ENCODE assay signal across 22 cellular contexts in genomic region chr19:8630796-8631424, GRCh38. TPM values are rescaled to one million over a fixed set of nuclear protein-coding genes. Genes with fewer than 3 reads are reported as not detected.
DNase-seq lines count a peak whose midpoint lies in the region; ATAC-seq and TF ChIP-seq lines count a peak whose summit lies in the region.
"Had no signal": no experiment of that assay in that cellular context is flagged by ENCODE, and none has a peak within 500 bp of the region (broad histone marks: within the 10 kb centered on the region; RNA-seq: fewer than 3 reads in every experiment).

No MANE protein-coding gene starts in this region.

- H3K4me3 ChIP-seq in dorsolateral prefrontal cortex (no peak overlapping the region), mesodermal cell (ENCODE audit: extremely low read depth, insufficient read depth, low read length, poor library complexity, severe bottlenecking) (no peak overlapping the region), transverse colon (no peak overlapping the region), HAP-1 (no peak overlapping the region)
- H3K4me3 ChIP-seq: heart left ventricle, lung, smooth muscle cell had no signal

- in situ Hi-C loops in transverse colon (cut with MboI; ENCODE audit: low pct_ligation_motif_present in 1 of 4, low pct_unique_long_range_greater_than_20kb in 1 of 4, low sequenced_read_pairs in 3 of 4), result no loop called here
- in situ Hi-C loops in HAP-1 (cut with MboI; ENCODE audit: low sequenced_read_pairs), result no loop called here

- WGBS in mesodermal cell (ENCODE audit: insufficient coverage in 2 of 2), 2 experiments, result 51 to 75% methylated on average over 5 of the region's 6 CpGs
- 45% methylated on average over 6 of the region's 6 CpGs; no CpG with 5 or more reads in 1 of the 2 donors for WGBS in transverse colon (ENCODE audit: low coverage in 1 of 2), 2 donors

- TF ChIP-seq POLR2A in transverse colon (IDR thresholded peaks at IDR 0.05), result no peak

- no peaks in the 10 kb centered on the region for H3K27me3 ChIP-seq in dorsolateral prefrontal cortex
- H3K27me3 ChIP-seq in transverse colon, result no peaks in the 10 kb centered on the region
- no peaks in the 10 kb centered on the region for H3K27me3 ChIP-seq in HAP-1 (ENCODE audit: low read depth)
- H3K27me3 ChIP-seq: heart left ventricle had no signal

- TF ChIP-seq EP300 in Ishikawa (IDR thresholded peaks at IDR 0.05; ENCODE audit: borderline replicate concordance) (peak; percentile 76), transverse colon (IDR thresholded peaks at IDR 0.05; ENCODE audit: low read depth) (no peak)

- H3K4me1 ChIP-seq in mesodermal cell (ENCODE audit: control insufficient read depth, insufficient read depth, low read length, poor library complexity, severe bottlenecking) (peaks cover 8% of the 10 kb centered on the region), transverse colon (peaks cover 0 to 4% (median 0%) of the 10 kb centered on the region in 4 donors), HAP-1 (no peaks in the 10 kb centered on the region)
- H3K4me1 ChIP-seq: heart left ventricle had no signal

- H3K27ac ChIP-seq in dorsolateral prefrontal cortex (peak overlapping the region in 34 of 59 donors; percentile 2 to 78 (median 44)), mesodermal cell (ENCODE audit: low read depth, low read length, severe bottlenecking) (peak overlapping the region; percentile 53), transverse colon (peak overlapping the region; percentile 43 to 67 (median 50))

- intact Hi-C loops in dorsolateral prefrontal cortex (cut with DNase I) (no loop called here), transverse colon (cut with DNase I; ENCODE audit: low total_unique reads) (no loop called here)

- no peak for ATAC-seq in HG03521 (IDR thresholded peaks at IDR 0.05; ENCODE audit: unreplicated experiment)
- ATAC-seq in GM21360 (IDR thresholded peaks at IDR 0.05; ENCODE audit: unreplicated experiment), result no peak

- H3K9me3 ChIP-seq in mesodermal cell (ENCODE audit: control insufficient read depth, low read length), result no peaks in the 10 kb centered on the region
- no peaks in the 10 kb centered on the region for H3K9me3 ChIP-seq in transverse colon
- H3K9me3 ChIP-seq in HAP-1, result no peaks in the 10 kb centered on the region

- no peak for TF ChIP-seq RAD21 in Ishikawa (IDR thresholded peaks at IDR 0.05; ENCODE audit: low read depth)

- DNase-seq in dorsolateral prefrontal cortex (no peak), transverse colon (no peak), HAP-1 (ENCODE audit: low spot score in 2 of 2) (no peak)
- DNase-seq: activated naive CD4-positive, alpha-beta T cell; CD4-positive, alpha-beta memory T cell; DND-41; naive B cell; NCI-H1694; NCI-H748 treated with DMSO at 0.1 percent for 48 hours; SHP77; stimulated activated CD4-positive, alpha-beta T cell treated with anti-CD3 and anti-CD28 coated beads, Interleukin-4, amount 100 ng/mL, for 4 hours had no signal

- no peaks in the 10 kb centered on the region for H3K36me3 ChIP-seq in mesodermal cell (ENCODE audit: control insufficient read depth, insufficient read depth, low read length)
- no peaks in the 10 kb centered on the region for H3K36me3 ChIP-seq in transverse colon
- no peaks in the 10 kb centered on the region for H3K36me3 ChIP-seq in HAP-1 (replicated peaks)
- H3K36me3 ChIP-seq: heart left ventricle had no signal

- TF ChIP-seq CTCF in dorsolateral prefrontal cortex (IDR thresholded peaks at IDR 0.05 in 54 of 56, conservative IDR thresholded peaks at IDR 0.05 in 2 of 56; ENCODE audit: low read depth in 1 of 56, partially characterized antibody in 56 of 56) (no peak), transverse colon (IDR thresholded peaks at IDR 0.05) (no peak)

TF ChIP-seq in Ishikawa, 13 proteins besides CTCF, POLR2A, EP300 and RAD21:
- TF ChIP-seq TCF12 (IDR thresholded peaks at IDR 0.05; ENCODE audit: low read depth) (peak; percentile 84), ZBTB7A (IDR thresholded peaks at IDR 0.05; ENCODE audit: low read depth) (no peak), TEAD4 (IDR thresholded peaks at IDR 0.05) (peak; percentile 67), NFIC (IDR thresholded peaks at IDR 0.05) (peak; percentile 80), FOXM1 (IDR thresholded peaks at IDR 0.05; ENCODE audit: borderline replicate concordance, low read depth) (0 out of 2 replicates have a peak, but pooled peaks have one; percentile 47)

RNA-seq across cellular contexts. Expression of gene NFILZ, which starts 0.5 kb away (rescaled TPM):
- not detected for total RNA-seq in dorsolateral prefrontal cortex
- not detected for polyA plus RNA-seq in mesodermal cell (2013, experiment 1 of 2)
- polyA plus RNA-seq in mesodermal cell (2013, experiment 2 of 2), result not detected
- not detected for total RNA-seq in transverse colon
- total RNA-seq: CD4-positive, alpha-beta memory T cell; cerebellum; heart left ventricle; lung; OCI-LY7; posterior vena cava; smooth muscle cell; T-helper 1 cell treated with Interleukin-12 subunit alpha and Interleukin-12 subunit beta and Interleukin-4 antibody, amounts not matched to agents 30 ng/mL and 1 ng/mL, for 36 hours had no signal
- polyA plus RNA-seq: CD4-positive, alpha-beta memory T cell; heart left ventricle; lung; smooth muscle cell had no signal

RNA-seq across cellular contexts. Expression of gene ADAMTS10, which starts 20.4 kb away (rescaled TPM):
- 100 to 1,000 TPM in 8 of 120 experiments, 10 to 100 TPM in 112; 27.8 to 126 (median 69.0) TPM for total RNA-seq in dorsolateral prefrontal cortex
- polyA plus RNA-seq in mesodermal cell (2013, experiment 1 of 2), result 40.4 TPM
- 32.6 TPM for polyA plus RNA-seq in mesodermal cell (2013, experiment 2 of 2)
- total RNA-seq in transverse colon, result 10 to 100 TPM in 3 of 4 donors, 1 to 10 TPM in 1; 5.2 to 62.8 (median 20.7) TPM
- total RNA-seq: OCI-LY7 had no signal

RNA-seq across cellular contexts. Expression of gene MYO1F, which starts 53.7 kb away (rescaled TPM):
- total RNA-seq in dorsolateral prefrontal cortex, result 10 to 100 TPM in 83 of 120 experiments, 1 to 10 TPM in 37; 3.6 to 34.3 (median 13.5) TPM
- polyA plus RNA-seq in mesodermal cell (2013, experiment 1 of 2), result 9.6 TPM
- 7.1 TPM for polyA plus RNA-seq in mesodermal cell (2013, experiment 2 of 2)
- 10 to 100 TPM in 2 of 4 donors, 1 to 10 TPM in 2; 6.6 to 70.7 (median 10.9) TPM for total RNA-seq in transverse colon
- total RNA-seq: smooth muscle cell had no signal
